2 cellular contexts compared by ENCODE assay signal in genomic region chr1:9180077-9180819, GRCh38.
TF ChIP-seq lines count a peak whose summit lies in the region.

No MANE protein-coding gene starts in this region.

TF ChIP-seq in SK-N-SH, 30 proteins besides CTCF, POLR2A, EP300 and RAD21 (continued from another document):
- TF ChIP-seq JUND (IDR thresholded peaks at IDR 0.05) (no peak; the same call in 1 of the 2 replicates), FOXM1 (IDR thresholded peaks at IDR 0.05; ENCODE audit: low read depth) (no peak)
TF ChIP-seq in SK-N-SH: peak in this region for 0.

TF ChIP-seq in SK-N-SH treated with all-trans-retinoic acid at 6 μM for 48 hours, 23 proteins besides CTCF, POLR2A, EP300 and RAD21 (continued from another document):
- TF ChIP-seq, protein P1, sequence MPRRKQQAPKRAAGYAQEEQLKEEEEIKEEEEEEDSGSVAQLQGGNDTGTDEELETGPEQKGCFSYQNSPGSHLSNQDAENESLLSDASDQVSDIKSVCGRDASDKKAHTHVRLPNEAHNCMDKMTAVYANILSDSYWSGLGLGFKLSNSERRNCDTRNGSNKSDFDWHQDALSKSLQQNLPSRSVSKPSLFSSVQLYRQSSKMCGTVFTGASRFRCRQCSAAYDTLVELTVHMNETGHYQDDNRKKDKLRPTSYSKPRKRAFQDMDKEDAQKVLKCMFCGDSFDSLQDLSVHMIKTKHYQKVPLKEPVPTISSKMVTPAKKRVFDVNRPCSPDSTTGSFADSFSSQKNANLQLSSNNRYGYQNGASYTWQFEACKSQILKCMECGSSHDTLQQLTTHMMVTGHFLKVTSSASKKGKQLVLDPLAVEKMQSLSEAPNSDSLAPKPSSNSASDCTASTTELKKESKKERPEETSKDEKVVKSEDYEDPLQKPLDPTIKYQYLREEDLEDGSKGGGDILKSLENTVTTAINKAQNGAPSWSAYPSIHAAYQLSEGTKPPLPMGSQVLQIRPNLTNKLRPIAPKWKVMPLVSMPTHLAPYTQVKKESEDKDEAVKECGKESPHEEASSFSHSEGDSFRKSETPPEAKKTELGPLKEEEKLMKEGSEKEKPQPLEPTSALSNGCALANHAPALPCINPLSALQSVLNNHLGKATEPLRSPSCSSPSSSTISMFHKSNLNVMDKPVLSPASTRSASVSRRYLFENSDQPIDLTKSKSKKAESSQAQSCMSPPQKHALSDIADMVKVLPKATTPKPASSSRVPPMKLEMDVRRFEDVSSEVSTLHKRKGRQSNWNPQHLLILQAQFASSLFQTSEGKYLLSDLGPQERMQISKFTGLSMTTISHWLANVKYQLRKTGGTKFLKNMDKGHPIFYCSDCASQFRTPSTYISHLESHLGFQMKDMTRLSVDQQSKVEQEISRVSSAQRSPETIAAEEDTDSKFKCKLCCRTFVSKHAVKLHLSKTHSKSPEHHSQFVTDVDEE (CRISPR knock-in tag; IDR thresholded peaks at IDR 0.05): no peak
- TF ChIP-seq BACH2 (CRISPR knock-in tag; IDR thresholded peaks at IDR 0.05; ENCODE audit: borderline replicate concordance) (no peak), CSDC2 (CRISPR knock-in tag; IDR thresholded peaks at IDR 0.05) (no peak), ZNF565 (CRISPR knock-in tag; conservative IDR thresholded peaks at IDR 0.05; ENCODE audit: low read depth) (no peak), POU6F1 (CRISPR knock-in tag; IDR thresholded peaks at IDR 0.05; ENCODE audit: borderline replicate concordance, low read depth) (no peak)
